ENCODE assay signal across 8 cellular contexts in genomic region chr12:21500786-21501257, GRCh38. TPM values are rescaled to one million over a fixed set of nuclear protein-coding genes. Genes with fewer than 3 reads are reported as not detected.
DNase-seq lines count a peak whose midpoint lies in the region; ATAC-seq and TF ChIP-seq lines count a peak whose summit lies in the region.

No MANE protein-coding gene starts in this region.

- H3K4me1 ChIP-seq in neural progenitor cell, result peaks cover 25% of the 10 kb centered on the region

- no peaks in the 10 kb centered on the region for H3K9me3 ChIP-seq in neural progenitor cell (ENCODE audit: low read depth)

- no peak overlapping the region for H3K4me3 Mint-ChIP-seq in neural progenitor cell

- H3F3A ChIP-seq in neural progenitor cell (ENCODE audit: low read depth), result peaks cover 11% of the 10 kb centered on the region

- H3K36me3 ChIP-seq in neural progenitor cell, result peaks cover 4% of the 10 kb centered on the region

- H3K27me3 Mint-ChIP-seq in neural progenitor cell (ENCODE audit: insufficient read depth, low read depth), result no peaks in the 10 kb centered on the region

- peaks cover 17% of the 10 kb centered on the region for H3K4me1 Mint-ChIP-seq in neural progenitor cell

- H2AFZ ChIP-seq in neural progenitor cell (replicated peaks), result peak overlapping the region; percentile 65

- H4K20me1 ChIP-seq in neural progenitor cell (ENCODE audit: low read depth), result peaks cover 18% of the 10 kb centered on the region

- DNase-seq in GM12864 (ENCODE audit: low read depth) (peak; percentile 5), cardiac fibroblast (ENCODE audit: low read depth in 2 of 2) (no peak), neural progenitor cell (ENCODE audit: low spot score) (no peak), NCI-H2081 treated with DMSO at 0.1 percent for 48 hours (lab: John Stamatoyannopoulos, UW) (no peak), AG20443 (ENCODE audit: low spot score) (no peak), NCI-H128 (lab: John Stamatoyannopoulos, UW; ENCODE audit: unreplicated experiment) (no peak)

- H3K27ac ChIP-seq in neural progenitor cell, result peak overlapping the region; percentile 60

- H3K9me3 Mint-ChIP-seq in neural progenitor cell, result no peaks in the 10 kb centered on the region

- H3K4me2 ChIP-seq in neural progenitor cell, result peak overlapping the region; percentile 86

- H3K9ac ChIP-seq in neural progenitor cell, result peak overlapping the region; percentile 62

- TF ChIP-seq CTCF in GM12864 (IDR thresholded peaks at IDR 0.05; ENCODE audit: low read depth, low read length, missing control alignments) (no peak), cardiac fibroblast (IDR thresholded peaks at IDR 0.05; ENCODE audit: low read depth, low read length) (no peak), neural progenitor cell (IDR thresholded peaks at IDR 0.05) (no peak)

- no peaks in the 10 kb centered on the region for H3K27me3 ChIP-seq in neural progenitor cell

- ATAC-seq in HG03097 (IDR thresholded peaks at IDR 0.05; ENCODE audit: low FRiP score, unreplicated experiment) (peak; percentile 2), GM19397 (IDR thresholded peaks at IDR 0.05; ENCODE audit: unreplicated experiment) (no peak)

- H3K79me2 ChIP-seq in neural progenitor cell (ENCODE audit: low read depth), result peaks cover 63% of the 10 kb centered on the region

- H3K27ac Mint-ChIP-seq in neural progenitor cell, result no peak overlapping the region

- H3K36me3 Mint-ChIP-seq in neural progenitor cell, result peaks cover 6% of the 10 kb centered on the region

- peak overlapping the region; percentile 81 for H3K4me3 ChIP-seq in GM12864 (ENCODE audit: low read depth, low read length)
- peak overlapping the region; percentile 87 to 99 for H3K4me3 ChIP-seq in cardiac fibroblast (replicated peaks in 1 of 2; ENCODE audit: low read depth in 2 of 2, low read length in 2 of 2)
- peak overlapping the region; percentile 77 for H3K4me3 ChIP-seq in neural progenitor cell

RNA-seq across cellular contexts. Expression of gene RECQL, which starts 0.6 kb away (rescaled TPM):
- total RNA-seq in neural progenitor cell (ENCODE audit: low replicate concordance), result 43.9 and 50.4 TPM in 2 replicates

RNA-seq across cellular contexts. Expression of gene GOLT1B, which starts 0.8 kb away (rescaled TPM):
- 56.6 and 85.4 TPM in 2 replicates for total RNA-seq in neural progenitor cell (ENCODE audit: low replicate concordance)

RNA-seq across cellular contexts. Expression of gene SPX, which starts 25.3 kb away (rescaled TPM):
- 0.31 and 4.0 TPM in 2 replicates for total RNA-seq in neural progenitor cell (ENCODE audit: low replicate concordance)
